In the genomic region with DNA sequence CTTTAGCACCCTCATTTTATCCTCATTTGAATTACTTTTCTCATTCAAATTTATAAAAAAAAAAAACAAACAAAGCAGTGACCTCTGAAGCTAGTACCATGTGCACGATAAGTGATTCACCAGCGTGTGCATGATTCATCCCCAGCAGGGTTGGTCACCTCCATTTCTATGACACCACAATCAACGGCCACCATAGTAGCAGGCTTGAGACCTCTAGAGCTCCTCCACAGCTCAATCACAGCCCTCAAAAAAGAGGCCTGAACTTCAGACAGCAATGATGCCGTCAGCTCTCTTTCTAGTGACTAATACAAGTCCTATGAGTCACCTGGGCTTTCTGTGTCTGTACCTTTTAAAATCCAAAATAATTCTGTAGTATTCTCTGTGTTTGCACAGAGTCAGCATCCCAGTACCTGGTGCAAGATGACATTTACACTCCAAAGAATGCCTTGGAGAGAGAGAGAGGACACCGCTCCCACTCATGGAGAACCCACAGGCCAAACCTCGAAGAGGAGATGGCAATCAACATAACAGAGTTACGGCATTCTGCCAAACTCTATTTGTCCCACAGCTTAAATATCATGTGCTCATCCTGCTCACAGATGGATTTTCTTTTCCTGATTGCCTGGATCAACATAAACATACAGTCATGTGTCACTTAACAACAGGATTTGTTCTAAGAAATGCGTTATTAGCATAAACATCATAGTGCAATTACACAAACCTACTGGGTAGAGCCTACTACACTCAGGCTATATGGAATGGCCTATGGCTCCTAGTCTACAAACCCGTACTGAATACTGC, we compare ENCODE assay signal across 10 cellular contexts.
A peak's percentile ranks its signal among the peaks of the same experiment; 100 is the strongest.
DNase-seq lines count a peak whose midpoint lies in the region; ATAC-seq and TF ChIP-seq lines count a peak whose summit lies in the region.
"Had no signal": no experiment of that assay in that cellular context is flagged by ENCODE, and none has a peak within 500 bp of the region (broad histone marks: within the 10 kb centered on the region; RNA-seq: fewer than 3 reads in every experiment).

No MANE protein-coding gene starts in this region.

- no peak for TF ChIP-seq CTCF in retinal pigment epithelial cell (conservative IDR thresholded peaks at IDR 0.05; ENCODE audit: low read depth, low read length)

- ATAC-seq in GM19035 (IDR thresholded peaks at IDR 0.05; ENCODE audit: unreplicated experiment) (peak; percentile 54), HG02981 (IDR thresholded peaks at IDR 0.05; ENCODE audit: unreplicated experiment) (peak; percentile 51)

- DNase-seq in T1000 (lab: John Stamatoyannopoulos, UW) (peak; percentile 37), retinal pigment epithelial cell (ENCODE audit: low read depth) (peak; percentile 37), NCI-H82 (lab: John Stamatoyannopoulos, UW) (no peak), T-helper 1 cell (no peak), substantia nigra (lab: John Stamatoyannopoulos, UW) (no peak)
- DNase-seq: activated T-cell treated with anti-CD3 and anti-CD28 coated beads for 4 hours, colonic mucosa, NCI-H1436 treated with DMSO at 0.1 percent for 48 hours had no signal

- no peak overlapping the region for H3K27ac ChIP-seq in substantia nigra (ENCODE audit: low read depth, low read length, poor library complexity, severe bottlenecking)
- H3K27ac ChIP-seq: colonic mucosa had no signal

- H3K4me3 ChIP-seq in retinal pigment epithelial cell (ENCODE audit: low read length), result no peak overlapping the region
- H3K4me3 ChIP-seq: colonic mucosa had no signal

Comparison
In these comparisons a context has a peak if more than half of its experiments do, and no peak if none do; other contexts are left out.
1. DNase-seq: peak in T1000 (single experiment) and retinal pigment epithelial cell (single experiment); none in NCI-H82 (single experiment), T-helper 1 cell (0 of 5) and substantia nigra (0 of 49).